8 cellular contexts compared by ENCODE assay signal in genomic region chr17:58317421-58318064, GRCh38. TPM values are rescaled to one million over a fixed set of nuclear protein-coding genes. Genes with fewer than 3 reads are reported as not detected.
DNase-seq lines count a peak whose midpoint lies in the region; ATAC-seq and TF ChIP-seq lines count a peak whose summit lies in the region.

No MANE protein-coding gene starts in this region.

- H3K36me3 ChIP-seq in heart right ventricle = no peaks in the 10 kb centered on the region

- intact Hi-C loops in heart right ventricle (cut with DNase I) = loop anchor here in 6 of 10 donors (1.0 to 10.0 kb wide), 5 partner anchors 97 to 130 kb away; partner anchors contain the start of gene RNF43 (in 2 of the 6)

- no peaks in the 10 kb centered on the region for H3K9me3 ChIP-seq in heart right ventricle

- no peak overlapping the region for H3K4me3 ChIP-seq in AG09309 (ENCODE audit: control insufficient read depth, low read depth, low read length)
- no peak overlapping the region for H3K4me3 ChIP-seq in heart right ventricle

- peaks cover 0 to 5% (median 0%) of the 10 kb centered on the region in 9 donors for H3K4me1 ChIP-seq in heart right ventricle

- WGBS in heart right ventricle, 2 donors = 31 to 36% methylated on average over 5 of the region's 5 CpGs

- peak overlapping the region in 1 of 10 donors; percentile 44 for H3K27ac ChIP-seq in heart right ventricle

- ATAC-seq in GM18505 (IDR thresholded peaks at IDR 0.05; ENCODE audit: unreplicated experiment) (peak; percentile 69), heart right ventricle (peak in 5 of 8 donors; percentile 40 to 65 (median 45))

- no peak for TF ChIP-seq POLR2A in GM18505 (IDR thresholded peaks at IDR 0.05; ENCODE audit: borderline replicate concordance, extremely low read depth, insufficient read depth, insufficient read length)

- TF ChIP-seq CTCF in AG09309 (IDR thresholded peaks at IDR 0.05; ENCODE audit: control insufficient read depth, insufficient read depth, low read depth, low read length, missing control alignments) (peak; percentile 83), heart right ventricle (IDR thresholded peaks at IDR 0.05) (peak in 7 of 9 donors; percentile 38 to 76 (median 52))

- peak; percentile 29 for DNase-seq in AG09309 (ENCODE audit: low read depth)
- DNase-seq in HS-27A (ENCODE audit: low read depth) = peak; percentile 55
- peak; percentile 78 for DNase-seq in RPMI8226
- peak; percentile 80 for DNase-seq in activated naive CD4-positive, alpha-beta T cell treated with Interleukin-2 at 50 U/mL for 16 hours
- no peak for DNase-seq in heart right ventricle
- peak; percentile 50 to 62 for DNase-seq in stimulated activated CD4-positive, alpha-beta T cell treated with anti-CD3 and anti-CD28 coated beads, Interleukin-15, amount 100 ng/mL, for 1 hour (ENCODE audit: low read depth in 1 of 2, low spot score in 1 of 2)
- no peak for DNase-seq in pons (ENCODE audit: low spot score)

- peaks cover 0 to 3% (median 0%) of the 10 kb centered on the region in 7 donors for H3K27me3 ChIP-seq in heart right ventricle

RNA-seq across cellular contexts. Expression of gene TSPOAP1, which starts 11.1 kb away (rescaled TPM):
- 10 to 100 TPM in 8 of 10 donors, 1 to 10 TPM in 2; 6.0 to 18.7 (median 12.4) TPM for total RNA-seq in heart right ventricle
- polyA plus RNA-seq in heart right ventricle = 10 to 100 TPM in 1 of 2 donors, 1 to 10 TPM in 1; 1.6 to 35.6 TPM

RNA-seq across cellular contexts. Expression of gene SUPT4H1, which starts 34.5 kb away (rescaled TPM):
- 10 to 100 TPM; 49.0 to 73.4 (median 59.8) TPM for total RNA-seq in heart right ventricle
- 10 to 100 TPM; 38.0 to 95.0 TPM for polyA plus RNA-seq in heart right ventricle

RNA-seq across cellular contexts. Expression of gene MPO, which starts 36.8 kb away (rescaled TPM):
- 1 to 10 TPM in 1 of 10 donors, under 1 TPM in 7, not detected in 2; 0.08 to 2.5 (median 0.25) TPM for total RNA-seq in heart right ventricle
- under 1 TPM; 0.07 to 0.15 TPM for polyA plus RNA-seq in heart right ventricle

Comparison
In these comparisons a context has a peak if more than half of its experiments do, and no peak if none do; other contexts are left out.
1. DNase-seq: peak in AG09309 (single experiment), HS-27A (single experiment), RPMI8226 (single experiment), activated naive CD4-positive, alpha-beta T cell treated with Interleukin-2 at 50 U/mL for 16 hours (single experiment) and stimulated activated CD4-positive, alpha-beta T cell treated with anti-CD3 and anti-CD28 coated beads, Interleukin-15, amount 100 ng/mL, for 1 hour (2 of 2); none in heart right ventricle (0 of 2) and pons (single experiment).